Comparison of ENCODE assay signal across 20 cellular contexts in the genomic region with DNA sequence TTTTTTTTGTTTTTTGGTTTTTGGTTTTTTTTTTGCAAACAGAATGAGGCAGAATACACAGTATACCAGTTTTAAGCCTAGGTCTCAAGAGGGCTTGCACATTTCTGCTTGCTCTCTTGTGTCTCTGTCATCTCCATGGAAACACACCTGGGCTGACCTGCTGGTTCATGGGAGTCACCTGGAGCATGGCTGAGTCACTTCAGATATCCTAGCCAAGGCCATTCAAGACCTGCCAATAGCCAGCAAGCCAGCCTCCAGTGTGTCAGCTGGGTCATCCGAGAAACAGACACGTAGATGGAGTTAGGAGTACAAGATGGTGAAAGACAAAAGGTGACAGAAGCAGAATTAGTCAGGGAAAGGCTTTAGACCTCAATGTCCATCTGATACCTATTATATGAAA.
DNase-seq lines count a peak whose midpoint lies in the region; ATAC-seq, FAIRE-seq and TF ChIP-seq lines count a peak whose summit lies in the region.
"Had no signal": no experiment of that assay in that cellular context is flagged by ENCODE, and none has a peak within 500 bp of the region (broad histone marks: within the 10 kb centered on the region; RNA-seq: fewer than 3 reads in every experiment).

No MANE protein-coding gene starts in this region.

- H3K9me3 ChIP-seq in pancreas = no peaks in the 10 kb centered on the region
- H3K9me3 ChIP-seq in tibial nerve = peaks cover 0 to 3% (median 0%) of the 10 kb centered on the region in 4 donors

- intact Hi-C loops in pancreas (cut with DNase I) = no loop called here

- no peak for TF ChIP-seq EP300 in tibial nerve (IDR thresholded peaks at IDR 0.05)

- WGBS in pancreas, 2 donors = 50 to 54% methylated on average over 2 of the region's 2 CpGs
- 80 to 86% methylated on average over 2 of the region's 2 CpGs for WGBS in tibial nerve, 2 donors

- no peak for FAIRE-seq in pancreas (lab: Jason Lieb, UNC)
- FAIRE-seq: H54 had no signal

- H3K27ac ChIP-seq in pancreas (no peak overlapping the region), tibial nerve (no peak overlapping the region)
- H3K27ac ChIP-seq: C4-2B, PC-9, RWPE1 had no signal

- H3K4me1 ChIP-seq in pancreas (no peaks in the 10 kb centered on the region), tibial nerve (no peaks in the 10 kb centered on the region)

- DNase-seq in DMS153 (lab: John Stamatoyannopoulos, UW) = peak; percentile 81
- peak; percentile 28 for DNase-seq in NCI-H1105 treated with DMSO at 0.1 percent for 48 hours (lab: John Stamatoyannopoulos, UW)
- DNase-seq in NCI-H69 (lab: John Stamatoyannopoulos, UW) = peak; percentile 23
- peak in 3 of 6 donors; percentile 17 to 31 (median 23) for DNase-seq in pancreas
- no peak for DNase-seq in tibial nerve (ENCODE audit: low spot score in 2 of 2)
- DNase-seq in ureter (ENCODE audit: low spot score) = no peak
- no peak for DNase-seq in pons (ENCODE audit: low spot score)
- DNase-seq: GDM1, KG1, NCI-H1436, NCI-H2107, NCI-H446 treated with DMSO at 0.1 percent for 48 hours, NCI-H82, PC-9, SIG-M5, T-cell had no signal

- peaks cover 0 to 6% (median 0%) of the 10 kb centered on the region in 4 donors for H3K27me3 ChIP-seq in pancreas
- no peaks in the 10 kb centered on the region for H3K27me3 ChIP-seq in tibial nerve

- TF ChIP-seq POLR2A in tibial nerve (IDR thresholded peaks at IDR 0.05) = no peak

- TF ChIP-seq CTCF in pancreas (IDR thresholded peaks at IDR 0.05) (no peak), tibial nerve (IDR thresholded peaks at IDR 0.05) (no peak)

- no peak overlapping the region for H3K4me3 ChIP-seq in pancreas
- H3K4me3 ChIP-seq in tibial nerve = no peak overlapping the region
- H3K4me3 ChIP-seq: PC-9 had no signal

- ATAC-seq in pancreas = peak; percentile 44 to 73 (median 54)
- ATAC-seq: SK-N-SH treated with all-trans-retinoic acid at 6 μM for 48 hours, T-cell had no signal

- H3K36me3 ChIP-seq in pancreas (no peaks in the 10 kb centered on the region), tibial nerve (no peaks in the 10 kb centered on the region)

Comparison
In these comparisons a context has a peak if more than half of its experiments do, and no peak if none do; other contexts are left out.
1. DNase-seq: peak in DMS153 (single experiment), NCI-H1105 treated with DMSO at 0.1 percent for 48 hours (single experiment) and NCI-H69 (single experiment); none in tibial nerve (0 of 2), ureter (single experiment) and pons (single experiment).